23 cellular contexts compared by ENCODE assay signal in the genomic region with DNA sequence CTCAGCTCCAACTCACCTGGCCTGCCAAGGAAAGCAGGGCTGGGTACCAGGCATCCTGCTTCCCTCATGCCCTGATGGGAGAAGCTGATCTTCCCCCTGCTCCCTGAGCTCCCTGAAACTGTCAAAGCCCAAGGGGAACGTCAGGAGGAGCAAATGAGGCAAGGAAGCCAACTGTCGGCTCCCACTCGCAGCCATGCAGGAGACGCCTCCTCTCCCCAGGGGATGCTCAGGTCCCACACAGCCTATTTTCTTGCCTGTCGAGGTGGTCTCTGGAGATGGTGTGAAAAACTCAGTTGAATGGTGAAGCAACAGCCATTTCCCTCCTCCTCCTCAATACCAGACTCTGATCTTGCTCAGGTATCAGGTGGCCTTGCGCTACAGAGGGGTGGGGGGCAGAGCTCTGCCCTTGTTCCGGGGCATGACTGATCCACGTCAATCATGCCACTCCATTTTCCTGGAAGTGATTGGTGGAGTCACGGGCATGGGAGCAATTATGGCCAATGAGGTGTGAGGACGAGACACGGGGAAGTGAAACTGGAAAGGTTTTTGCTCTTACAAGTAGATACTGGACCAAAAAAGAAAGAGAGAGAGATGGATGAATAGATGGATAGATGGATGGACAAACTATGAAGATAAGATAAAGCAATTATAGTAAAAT. TPM values are rescaled to one million over a fixed set of nuclear protein-coding genes. Genes with fewer than 3 reads are reported as not detected.
"Had no signal": no experiment of that assay in that cellular context is flagged by ENCODE, and none has a peak within 500 bp of the region (broad histone marks: within the 10 kb centered on the region; RNA-seq: fewer than 3 reads in every experiment).

No MANE protein-coding gene starts in this region.

- H3K4me1 ChIP-seq: adrenal gland, breast epithelium, left ventricle myocardium inferior, prostate gland, stomach had no signal

- DNase-seq: activated CD4-positive, alpha-beta T cell treated with anti-CD3 and anti-CD28 coated beads for 36 hours; activated CD4-positive, alpha-beta T cell treated with anti-CD3 and anti-CD28 coated beads, Interleukin-2, amount 50 U/mL, for 48 hours; activated gamma-delta T cell treated with Interleukin-2 at 50 U/mL for 16 hours; activated T-cell treated with anti-CD3 and anti-CD28 coated beads for 4 hours; adrenal gland; erythroblast; kidney glomerular epithelial cell; left ventricle myocardium inferior; mammary epithelial cell; right cardiac atrium; stomach; trophoblast cell had no signal

- H3K9me3 ChIP-seq: adrenal gland, breast epithelium, left ventricle myocardium inferior, prostate gland, stomach had no signal

- FAIRE-seq: astrocyte, endometrium, frontal cortex, TTC549 had no signal

- H3K27ac ChIP-seq: adrenal gland, breast epithelium, coronary artery, left ventricle myocardium inferior, prostate gland, skin epidermis, stomach had no signal

- H3K36me3 ChIP-seq: adrenal gland, breast epithelium, left ventricle myocardium inferior, prostate gland, stomach had no signal

- H3K27me3 ChIP-seq: adrenal gland had no signal

- H3K4me3 ChIP-seq: adrenal gland, breast epithelium, coronary artery, left ventricle myocardium inferior, prostate gland, skin epidermis, stomach had no signal

RNA-seq across cellular contexts. Expression of gene SLC6A1, which starts 58.2 kb away (rescaled TPM):
- total RNA-seq: activated CD4-positive, alpha-beta T cell treated with anti-CD3 and anti-CD28 coated beads for 36 hours; activated naive CD4-positive, alpha-beta T cell treated with anti-CD3 and anti-CD28 coated beads, Interleukin-2, amount 50 U/mL, for 72 hours; activated T-helper 1 cell treated with anti-CD3 and anti-CD28 coated beads, Interleukin-12 subunit alpha, Interleukin-12 subunit beta, Interleukin-2, Interleukin-4 antibody, amounts not matched to agents 30 ng/mL and 10 ng/mL and 1 ng/mL, durations not matched to agents 14 hours and 24 hours and 36 hours; osteoblast had no signal
- polyA plus RNA-seq: mammary epithelial cell had no signal
